Comparison of ENCODE assay signal across 10 cellular contexts in the genomic region with DNA sequence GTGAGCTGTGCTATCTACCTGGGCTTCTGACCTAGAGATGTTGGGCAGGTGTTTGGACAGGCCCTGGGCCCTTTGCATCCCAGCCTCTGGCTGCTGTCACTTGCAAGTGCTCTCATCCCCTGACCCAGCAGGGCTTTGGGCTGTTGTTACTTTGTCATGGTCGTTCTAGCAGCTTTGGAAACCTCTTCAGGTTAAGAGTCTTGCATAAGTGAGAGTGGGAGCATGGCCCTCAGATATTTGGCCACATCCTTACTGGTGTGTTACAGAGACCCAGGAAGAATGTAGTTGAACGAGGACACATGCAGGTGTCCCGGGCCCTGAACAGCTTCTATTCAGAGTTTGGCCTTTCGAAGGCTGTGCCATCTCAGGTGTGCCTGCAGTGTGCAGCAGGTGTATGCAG. TPM values are rescaled to one million over a fixed set of nuclear protein-coding genes. Genes with fewer than 3 reads are reported as not detected.
DNase-seq lines count a peak whose midpoint lies in the region; ATAC-seq and TF ChIP-seq lines count a peak whose summit lies in the region.
"Had no signal": no experiment of that assay in that cellular context is flagged by ENCODE, and none has a peak within 500 bp of the region (broad histone marks: within the 10 kb centered on the region; RNA-seq: fewer than 3 reads in every experiment).

No MANE protein-coding gene starts in this region.

- H3K79me2 ChIP-seq in DND-41 (ENCODE audit: insufficient read depth, low read length): peaks cover 89% of the 10 kb centered on the region

- H3K27me3 Mint-ChIP-seq in activated naive CD8-positive, alpha-beta T cell treated with anti-CD3 and anti-CD28 coated beads, Interleukin-2, amount 10 ng/mL, durations not matched to agents 7 days and 5 days: no peaks in the 10 kb centered on the region
- no peaks in the 10 kb centered on the region for H3K27me3 Mint-ChIP-seq in neural crest cell (ENCODE audit: low read depth)

- H3K9me3 ChIP-seq in BLaER1 treated with 17β-estradiol and CSF1 and Interleukin-3, amounts not matched to agents 10 nM and 100 nM (replicated peaks in 1 of 11): no peaks in the 10 kb centered on the region
- H3K9me3 ChIP-seq in DND-41 (ENCODE audit: insufficient read depth, low read length, severe bottlenecking) (no peaks in the 10 kb centered on the region), aorta (ENCODE audit: control insufficient read depth, low read length) (no peaks in the 10 kb centered on the region)

- no peak for ATAC-seq in DND-41 (ENCODE audit: insufficient read depth, low read depth)
- ATAC-seq in activated naive CD8-positive, alpha-beta T cell treated with anti-CD3 and anti-CD28 coated beads, Interleukin-2, amount 10 ng/mL, durations not matched to agents 7 days and 5 days (ENCODE audit: low read depth): no peak
- ATAC-seq in HG02973 (IDR thresholded peaks at IDR 0.05; ENCODE audit: unreplicated experiment): no peak
- ATAC-seq in aorta (ENCODE audit: low FRiP score): no peak

- TF ChIP-seq CTCF in DND-41 (IDR thresholded peaks at IDR 0.05; ENCODE audit: borderline replicate concordance, extremely low read depth, low read length, poor library complexity, severe bottlenecking): no peak
- TF ChIP-seq CTCF in neural crest cell (conservative IDR thresholded peaks at IDR 0.05): no peak

- peaks cover 58% of the 10 kb centered on the region for H3K4me1 Mint-ChIP-seq in activated naive CD8-positive, alpha-beta T cell treated with anti-CD3 and anti-CD28 coated beads, Interleukin-2, amount 10 ng/mL, durations not matched to agents 7 days and 5 days
- peaks cover 70% of the 10 kb centered on the region for H3K4me1 Mint-ChIP-seq in neural crest cell

- DNase-seq in DND-41 (no peak), neural crest cell (ENCODE audit: low read depth, low spot score) (no peak), GM19238 (ENCODE audit: insufficient read length, low spot score) (no peak), aorta (no peak)
- DNase-seq in activated naive CD8-positive, alpha-beta T cell treated with anti-CD3 and anti-CD28 coated beads, Interleukin-2, amount 10 ng/mL, durations not matched to agents 7 days and 5 days: no peak
- DNase-seq: COR-L47; effector CD4-positive, alpha-beta T cell; NCI-H2029 treated with DMSO at 0.1 percent for 48 hours had no signal

- POLR2A ChIA-PET in activated naive CD8-positive, alpha-beta T cell treated with anti-CD3 and anti-CD28 coated beads, Interleukin-2, amount 10 ng/mL, durations not matched to agents 7 days and 5 days (lab: Charles Lee): interaction anchor here (0.6 kb wide), 1 partner anchor 95 kb away, joined by 5 read pairs; no protein-coding TSS in a partner anchor

- H4K20me1 ChIP-seq in BLaER1 treated with 17β-estradiol and CSF1 and Interleukin-3, amounts not matched to agents 10 nM and 100 nM: peaks cover 80 to 87% (median 86%) of the 10 kb centered on the region in 11 experiments
- H4K20me1 ChIP-seq in DND-41 (ENCODE audit: insufficient read depth, low read length): peaks cover 84% of the 10 kb centered on the region

- H3K36me3 Mint-ChIP-seq in activated naive CD8-positive, alpha-beta T cell treated with anti-CD3 and anti-CD28 coated beads, Interleukin-2, amount 10 ng/mL, durations not matched to agents 7 days and 5 days: peaks cover 19% of the 10 kb centered on the region
- H3K36me3 Mint-ChIP-seq in neural crest cell (ENCODE audit: low read depth): peaks cover 2% of the 10 kb centered on the region

- no peaks in the 10 kb centered on the region for H3K9me3 Mint-ChIP-seq in activated naive CD8-positive, alpha-beta T cell treated with anti-CD3 and anti-CD28 coated beads, Interleukin-2, amount 10 ng/mL, durations not matched to agents 7 days and 5 days
- no peaks in the 10 kb centered on the region for H3K9me3 Mint-ChIP-seq in neural crest cell

- H3K27ac ChIP-seq in BLaER1 treated with 17β-estradiol and CSF1 and Interleukin-3, amounts not matched to agents 10 nM and 100 nM: no peak overlapping the region
- peak overlapping the region; percentile 55; the same call in 1 of the 2 replicates for H3K27ac ChIP-seq in DND-41 (ENCODE audit: low read length)
- no peak overlapping the region for H3K27ac ChIP-seq in aorta (ENCODE audit: low read depth in 1 of 2, low read length in 2 of 2)

- H3K9ac ChIP-seq in BLaER1 treated with 17β-estradiol and CSF1 and Interleukin-3, amounts not matched to agents 10 nM and 100 nM: peak overlapping the region in 4 of 11 experiments; percentile 7 to 94 (median 91); a peak in 3 of 22 replicates
- H3K9ac ChIP-seq in DND-41 (ENCODE audit: low read depth, low read length): peak overlapping the region; percentile 71; the same call in 1 of the 2 replicates

- H2AFZ ChIP-seq in DND-41 (ENCODE audit: low read depth, low read length): no peak overlapping the region

- 48 to 54% methylated on average over 4 of the region's 4 CpGs for WGBS in aorta, 2 donors

- H3K4me3 Mint-ChIP-seq in activated naive CD8-positive, alpha-beta T cell treated with anti-CD3 and anti-CD28 coated beads, Interleukin-2, amount 10 ng/mL, durations not matched to agents 7 days and 5 days: peak overlapping the region; percentile 37
- H3K4me3 Mint-ChIP-seq in neural crest cell: peak overlapping the region; percentile 95

- H3K4me1 ChIP-seq in BLaER1 treated with 17β-estradiol and CSF1 and Interleukin-3, amounts not matched to agents 10 nM and 100 nM: peaks cover 71 to 79% (median 75%) of the 10 kb centered on the region in 10 experiments
- peaks cover 72% of the 10 kb centered on the region for H3K4me1 ChIP-seq in DND-41 (ENCODE audit: insufficient read depth, low read length)
- peaks cover 7% of the 10 kb centered on the region in 2 donors for H3K4me1 ChIP-seq in aorta (ENCODE audit: control insufficient read depth in 1 of 2, insufficient read depth in 2 of 2, low read length in 2 of 2)

- peak overlapping the region; percentile 91 to 99 (median 95) for H3K4me2 ChIP-seq in BLaER1 treated with 17β-estradiol and CSF1 and Interleukin-3, amounts not matched to agents 10 nM and 100 nM
- H3K4me2 ChIP-seq in DND-41 (ENCODE audit: insufficient read depth, low read length): peak overlapping the region; percentile 95

- no peaks in the 10 kb centered on the region for H3K27me3 ChIP-seq in BLaER1 treated with 17β-estradiol and CSF1 and Interleukin-3, amounts not matched to agents 10 nM and 100 nM
- H3K27me3 ChIP-seq in DND-41 (ENCODE audit: insufficient read depth, low read length, poor library complexity): no peaks in the 10 kb centered on the region
- no peaks in the 10 kb centered on the region for H3K27me3 ChIP-seq in aorta (ENCODE audit: control insufficient read depth in 1 of 2, insufficient read depth in 2 of 2, low read length in 1 of 2)

- intact Hi-C loops in aorta (cut with DNase I): loop anchor here in 1 of 2 donors (10.0 kb wide), 3 partner anchors 263 to 1293 kb away; partner anchors contain the start of genes ICE1 and MED10

- peaks cover 4 to 50% (median 32%) of the 10 kb centered on the region in 11 experiments; a peak in 17 of 22 replicates for H3K36me3 ChIP-seq in BLaER1 treated with 17β-estradiol and CSF1 and Interleukin-3, amounts not matched to agents 10 nM and 100 nM
- H3K36me3 ChIP-seq in DND-41 (ENCODE audit: insufficient read depth, low read length) (peaks cover 64% of the 10 kb centered on the region), aorta (ENCODE audit: control insufficient read depth in 1 of 2, insufficient read depth in 2 of 2, low read length in 1 of 2) (no peaks in the 10 kb centered on the region)

- H3K4me3 ChIP-seq in BLaER1 treated with 17β-estradiol and CSF1 and Interleukin-3, amounts not matched to agents 10 nM and 100 nM: no peak overlapping the region
- H3K4me3 ChIP-seq in DND-41 (ENCODE audit: low read depth in 1 of 2, low read length in 2 of 2): peak overlapping the region in 1 of 2 experiments; percentile 79; a peak in 2 of 4 replicates
- no peak overlapping the region for H3K4me3 ChIP-seq in aorta (ENCODE audit: low read length in 2 of 2)

- no peak overlapping the region for H3K27ac Mint-ChIP-seq in activated naive CD8-positive, alpha-beta T cell treated with anti-CD3 and anti-CD28 coated beads, Interleukin-2, amount 10 ng/mL, durations not matched to agents 7 days and 5 days
- no peak overlapping the region for H3K27ac Mint-ChIP-seq in neural crest cell (ENCODE audit: unreplicated experiment)

RNA-seq across cellular contexts. Expression of gene TENT4A, which starts 4.5 kb away (rescaled TPM):
- total RNA-seq in activated naive CD8-positive, alpha-beta T cell treated with anti-CD3 and anti-CD28 coated beads, Interleukin-2, amount 10 ng/mL, durations not matched to agents 7 days and 5 days: 10 to 100 TPM; 47.0 to 47.1 TPM
- 39.3 and 41.2 TPM in 2 replicates for total RNA-seq in neural crest cell
- total RNA-seq in aorta: 10 to 100 TPM; 33.4 to 37.0 TPM
- polyA plus RNA-seq in aorta: 10 to 100 TPM in 1 of 2 donors, 1 to 10 TPM in 1; 4.1 to 12.6 TPM
